In the genomic region with DNA sequence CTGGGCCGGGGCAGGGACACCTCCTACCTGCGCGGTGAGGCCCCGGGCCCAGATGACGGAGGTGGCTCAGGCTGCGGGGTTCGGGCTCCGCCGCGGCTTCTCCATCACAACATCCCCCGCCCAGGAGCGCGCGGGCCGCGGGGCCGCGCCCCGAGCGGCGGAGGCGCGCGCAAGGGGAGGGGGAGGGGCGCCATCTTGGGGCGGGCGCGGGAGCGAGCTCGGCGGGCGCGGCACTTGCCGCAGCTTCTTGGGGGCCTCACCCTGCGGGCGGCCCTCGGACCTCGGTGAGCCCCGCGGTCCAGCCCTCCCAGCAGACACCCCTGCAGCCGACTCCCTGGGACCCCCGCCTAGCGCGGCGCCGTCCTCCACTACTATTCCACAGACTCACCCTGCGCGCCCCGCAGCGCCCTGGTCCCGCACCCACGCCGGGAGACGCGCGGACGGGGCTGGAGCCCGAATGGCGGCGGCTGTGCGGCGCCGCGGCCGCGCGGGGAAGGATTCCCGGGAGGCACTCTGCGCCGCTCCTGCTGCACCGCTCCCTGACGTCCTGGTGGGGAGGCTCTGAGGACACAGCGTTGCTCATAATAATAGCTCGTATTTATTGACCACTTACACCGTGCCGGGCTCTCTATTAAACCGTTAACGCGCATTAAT, we compare ENCODE assay signal across 8 cellular contexts. TPM values are rescaled to one million over a fixed set of nuclear protein-coding genes. Genes with fewer than 3 reads are reported as not detected.
DNase-seq lines count a peak whose midpoint lies in the region; ATAC-seq and TF ChIP-seq lines count a peak whose summit lies in the region.

TSS of gene APBB1 (minus strand) at position 137 of the 654 bp plus-strand sequence. CDS start 7,747 bp downstream, outside the sequence.

- H3K27me3 ChIP-seq in WERI-Rb-1 (ENCODE audit: insufficient read depth, low read depth, severe bottlenecking) = no peaks in the 10 kb centered on the region

- peak within 1 kb of the TSS; percentile 93 for H3K27ac ChIP-seq in WERI-Rb-1

- ATAC-seq in GM19395 (IDR thresholded peaks at IDR 0.05; ENCODE audit: unreplicated experiment) = peak; percentile 70

- POLR2A ChIA-PET in MCF 10A (lab: Yijun Ruan, JAX) = interaction anchor here (0.6 to 1.4 kb wide), 6 partner anchors 13 to 100 kb away, joined by 3 to 10 read pairs (median 5); partner anchors contain the start of genes ARFIP2, SMPD1 and TIMM10B

- no peaks in the 10 kb centered on the region for H3K9me3 ChIP-seq in WERI-Rb-1 (ENCODE audit: severe bottlenecking)
- no peaks in the 10 kb centered on the region for H3K9me3 ChIP-seq in iPS-18c (ENCODE audit: control insufficient read depth, insufficient read depth, low read length)

- H3K4me3 ChIP-seq in LNCaP clone FGC (ENCODE audit: low read depth, low read length) (peak within 1 kb of the TSS; percentile 65), WERI-Rb-1 (ENCODE audit: low read depth, low read length) (peak within 1 kb of the TSS; percentile 82), iPS-18c (ENCODE audit: insufficient read depth, low read depth, low read length) (peak within 1 kb of the TSS; percentile 87), skeletal muscle cell (ENCODE audit: low read depth, low read length) (peak within 1 kb of the TSS; percentile 79)

- peaks cover 37% of the 10 kb centered on the region for H3K27me3 Mint-ChIP-seq in MCF 10A (ENCODE audit: insufficient read depth, unreplicated experiment)

- no peaks in the 10 kb centered on the region for H3K9me3 Mint-ChIP-seq in MCF 10A (ENCODE audit: unreplicated experiment)

- TF ChIP-seq CTCF in LNCaP clone FGC (IDR thresholded peaks at IDR 0.05; ENCODE audit: control insufficient read depth, extremely low read depth, insufficient read depth) (peak; percentile 35; the same call in 1 of the 2 replicates), WERI-Rb-1 (IDR thresholded peaks at IDR 0.05; ENCODE audit: low read depth, low read length) (no peak), MCF 10A (IDR thresholded peaks at IDR 0.05; ENCODE audit: unreplicated experiment) (no peak)

- H3K4me3 Mint-ChIP-seq in MCF 10A (ENCODE audit: unreplicated experiment) = peak within 1 kb of the TSS; percentile 45

- no peak within 1 kb of the TSS for H3K27ac Mint-ChIP-seq in MCF 10A (ENCODE audit: low read depth, unreplicated experiment)

- peaks cover 1% of the 10 kb centered on the region; the same call in 1 of the 2 replicates for H3K36me3 ChIP-seq in WERI-Rb-1

- intact Hi-C loops in MCF 10A (cut with micrococcal nuclease) = no loop called here

- no peaks in the 10 kb centered on the region for H3K4me1 Mint-ChIP-seq in MCF 10A (ENCODE audit: insufficient read depth, unreplicated experiment)

- CTCF ChIA-PET in MCF 10A (lab: Yijun Ruan, JAX) = interaction anchor here (0.6 to 5.9 kb wide), 8 partner anchors 24 to 95 kb away, joined by 3 to 38 read pairs (median 4); partner anchors contain the start of gene HPX

- H3K36me3 Mint-ChIP-seq in MCF 10A (ENCODE audit: insufficient read depth, unreplicated experiment) = no peaks in the 10 kb centered on the region

- BruUV-seq in MCF 10A (replicated peaks; lab: Mats Ljungman, UMichigan) = no TSS peak

- DNase-seq in Ammon's horn (ENCODE audit: low spot score) = peak; percentile 77
- DNase-seq in LNCaP clone FGC (ENCODE audit: low read depth) = no peak
- DNase-seq in WERI-Rb-1 = peak; percentile 68
- DNase-seq in MCF 10A (ENCODE audit: unreplicated experiment) = no peak
- no peak for DNase-seq in skeletal muscle cell (ENCODE audit: low read depth)
- DNase-seq in NCI-H446 treated with DMSO at 0.1 percent for 48 hours (lab: John Stamatoyannopoulos, UW) = no peak

RNA-seq across cellular contexts. Expression of gene APBB1, which starts in this region (rescaled TPM):
- total RNA-seq in MCF 10A (2022) = 0.89 and 1.3 TPM in 2 replicates

Comparison
In these comparisons a context has a peak if more than half of its experiments do, and no peak if none do; other contexts are left out.
1. DNase-seq: peak in Ammon's horn (single experiment) and WERI-Rb-1 (single experiment); none in LNCaP clone FGC (single experiment), MCF 10A (single experiment), skeletal muscle cell (single experiment) and NCI-H446 treated with DMSO at 0.1 percent for 48 hours (single experiment).
2. Peak in every context shown above with its lines, with median percentiles within 50 percentile points of each other: H3K4me3 ChIP-seq.